1 cellular context compared by ENCODE assay signal in the genomic region with DNA sequence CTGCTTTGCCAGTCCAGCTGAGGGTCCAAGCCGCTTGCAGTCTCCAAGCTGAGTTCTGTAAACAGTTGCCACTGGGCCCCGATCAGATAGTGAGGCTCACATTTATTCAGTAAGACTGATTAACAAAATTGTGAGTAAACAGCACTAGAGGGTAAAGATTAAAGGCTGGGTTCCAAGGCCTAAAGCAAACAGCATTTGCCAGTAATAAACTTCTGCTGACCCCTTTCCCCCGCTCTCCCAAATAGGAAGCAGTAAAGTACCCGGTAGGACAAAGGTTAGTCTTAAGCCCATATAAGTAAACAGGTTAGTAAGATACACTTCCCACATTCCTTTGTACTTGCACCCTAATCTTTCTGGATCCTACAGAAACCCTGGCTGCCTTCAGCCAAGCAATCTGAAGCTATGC.
TF ChIP-seq lines count a peak whose summit lies in the region.

No MANE protein-coding gene starts in this region.

TF ChIP-seq in HepG2, 621 proteins besides CTCF, POLR2A, EP300 and RAD21 (continued from another document and continues in another):
- TF ChIP-seq, protein P1, sequence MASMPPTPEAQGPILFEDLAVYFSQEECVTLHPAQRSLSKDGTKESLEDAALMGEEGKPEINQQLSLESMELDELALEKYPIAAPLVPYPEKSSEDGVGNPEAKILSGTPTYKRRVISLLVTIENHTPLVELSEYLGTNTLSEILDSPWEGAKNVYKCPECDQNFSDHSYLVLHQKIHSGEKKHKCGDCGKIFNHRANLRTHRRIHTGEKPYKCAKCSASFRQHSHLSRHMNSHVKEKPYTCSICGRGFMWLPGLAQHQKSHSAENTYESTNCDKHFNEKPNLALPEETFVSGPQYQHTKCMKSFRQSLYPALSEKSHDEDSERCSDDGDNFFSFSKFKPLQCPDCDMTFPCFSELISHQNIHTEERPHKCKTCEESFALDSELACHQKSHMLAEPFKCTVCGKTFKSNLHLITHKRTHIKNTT (CRISPR knock-in tag; IDR thresholded peaks at IDR 0.05): no peak
- TF ChIP-seq ZNF562 (CRISPR knock-in tag; IDR thresholded peaks at IDR 0.05; ENCODE audit: borderline replicate concordance): no peak
- 0 out of 2 replicates have a peak, but pooled peaks have one; percentile 53 for TF ChIP-seq KDM4B (CRISPR knock-in tag; IDR thresholded peaks at IDR 0.05)
- TF ChIP-seq TBX2 (CRISPR knock-in tag; IDR thresholded peaks at IDR 0.05; ENCODE audit: borderline replicate concordance): peak; percentile 94
- 0 out of 2 replicates have a peak, but pooled peaks have one; percentile 23 for TF ChIP-seq ZFX (CRISPR knock-in tag; IDR thresholded peaks at IDR 0.05; ENCODE audit: low read depth)
- TF ChIP-seq RFX3 (CRISPR knock-in tag; IDR thresholded peaks at IDR 0.05): no peak
- peak; percentile 85 for TF ChIP-seq FOXA1 (IDR thresholded peaks at IDR 0.05)
- TF ChIP-seq FOXA1 (CRISPR knock-in tag; IDR thresholded peaks at IDR 0.05): peak; percentile 92
- TF ChIP-seq RFX5 (IDR thresholded peaks at IDR 0.05; ENCODE audit: low read depth, low read length): no peak
- TF ChIP-seq, protein P2, sequence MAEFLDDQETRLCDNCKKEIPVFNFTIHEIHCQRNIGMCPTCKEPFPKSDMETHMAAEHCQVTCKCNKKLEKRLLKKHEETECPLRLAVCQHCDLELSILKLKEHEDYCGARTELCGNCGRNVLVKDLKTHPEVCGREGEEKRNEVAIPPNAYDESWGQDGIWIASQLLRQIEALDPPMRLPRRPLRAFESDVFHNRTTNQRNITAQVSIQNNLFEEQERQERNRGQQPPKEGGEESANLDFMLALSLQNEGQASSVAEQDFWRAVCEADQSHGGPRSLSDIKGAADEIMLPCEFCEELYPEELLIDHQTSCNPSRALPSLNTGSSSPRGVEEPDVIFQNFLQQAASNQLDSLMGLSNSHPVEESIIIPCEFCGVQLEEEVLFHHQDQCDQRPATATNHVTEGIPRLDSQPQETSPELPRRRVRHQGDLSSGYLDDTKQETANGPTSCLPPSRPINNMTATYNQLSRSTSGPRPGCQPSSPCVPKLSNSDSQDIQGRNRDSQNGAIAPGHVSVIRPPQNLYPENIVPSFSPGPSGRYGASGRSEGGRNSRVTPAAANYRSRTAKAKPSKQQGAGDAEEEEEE (CRISPR knock-in tag; IDR thresholded peaks at IDR 0.05; ENCODE audit: borderline replicate concordance): no peak
- TF ChIP-seq, protein P3, sequence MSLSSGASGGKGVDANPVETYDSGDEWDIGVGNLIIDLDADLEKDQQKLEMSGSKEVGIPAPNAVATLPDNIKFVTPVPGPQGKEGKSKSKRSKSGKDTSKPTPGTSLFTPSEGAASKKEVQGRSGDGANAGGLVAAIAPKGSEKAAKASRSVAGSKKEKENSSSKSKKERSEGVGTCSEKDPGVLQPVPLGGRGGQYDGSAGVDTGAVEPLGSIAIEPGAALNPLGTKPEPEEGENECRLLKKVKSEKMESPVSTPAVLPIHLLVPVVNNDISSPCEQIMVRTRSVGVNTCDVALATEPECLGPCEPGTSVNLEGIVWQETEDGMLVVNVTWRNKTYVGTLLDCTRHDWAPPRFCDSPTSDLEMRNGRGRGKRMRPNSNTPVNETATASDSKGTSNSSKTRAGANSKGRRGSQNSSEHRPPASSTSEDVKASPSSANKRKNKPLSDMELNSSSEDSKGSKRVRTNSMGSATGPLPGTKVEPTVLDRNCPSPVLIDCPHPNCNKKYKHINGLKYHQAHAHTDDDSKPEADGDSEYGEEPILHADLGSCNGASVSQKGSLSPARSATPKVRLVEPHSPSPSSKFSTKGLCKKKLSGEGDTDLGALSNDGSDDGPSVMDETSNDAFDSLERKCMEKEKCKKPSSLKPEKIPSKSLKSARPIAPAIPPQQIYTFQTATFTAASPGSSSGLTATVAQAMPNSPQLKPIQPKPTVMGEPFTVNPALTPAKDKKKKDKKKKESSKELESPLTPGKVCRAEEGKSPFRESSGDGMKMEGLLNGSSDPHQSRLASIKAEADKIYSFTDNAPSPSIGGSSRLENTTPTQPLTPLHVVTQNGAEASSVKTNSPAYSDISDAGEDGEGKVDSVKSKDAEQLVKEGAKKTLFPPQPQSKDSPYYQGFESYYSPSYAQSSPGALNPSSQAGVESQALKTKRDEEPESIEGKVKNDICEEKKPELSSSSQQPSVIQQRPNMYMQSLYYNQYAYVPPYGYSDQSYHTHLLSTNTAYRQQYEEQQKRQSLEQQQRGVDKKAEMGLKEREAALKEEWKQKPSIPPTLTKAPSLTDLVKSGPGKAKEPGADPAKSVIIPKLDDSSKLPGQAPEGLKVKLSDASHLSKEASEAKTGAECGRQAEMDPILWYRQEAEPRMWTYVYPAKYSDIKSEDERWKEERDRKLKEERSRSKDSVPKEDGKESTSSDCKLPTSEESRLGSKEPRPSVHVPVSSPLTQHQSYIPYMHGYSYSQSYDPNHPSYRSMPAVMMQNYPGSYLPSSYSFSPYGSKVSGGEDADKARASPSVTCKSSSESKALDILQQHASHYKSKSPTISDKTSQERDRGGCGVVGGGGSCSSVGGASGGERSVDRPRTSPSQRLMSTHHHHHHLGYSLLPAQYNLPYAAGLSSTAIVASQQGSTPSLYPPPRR (CRISPR knock-in tag; IDR thresholded peaks at IDR 0.05; ENCODE audit: borderline replicate concordance): peak; percentile 95
- TF ChIP-seq ZNF567 (CRISPR knock-in tag; IDR thresholded peaks at IDR 0.05; ENCODE audit: borderline replicate concordance): no peak
- TF ChIP-seq SSRP1 (CRISPR knock-in tag; IDR thresholded peaks at IDR 0.05): no peak
- TF ChIP-seq, protein P4, sequence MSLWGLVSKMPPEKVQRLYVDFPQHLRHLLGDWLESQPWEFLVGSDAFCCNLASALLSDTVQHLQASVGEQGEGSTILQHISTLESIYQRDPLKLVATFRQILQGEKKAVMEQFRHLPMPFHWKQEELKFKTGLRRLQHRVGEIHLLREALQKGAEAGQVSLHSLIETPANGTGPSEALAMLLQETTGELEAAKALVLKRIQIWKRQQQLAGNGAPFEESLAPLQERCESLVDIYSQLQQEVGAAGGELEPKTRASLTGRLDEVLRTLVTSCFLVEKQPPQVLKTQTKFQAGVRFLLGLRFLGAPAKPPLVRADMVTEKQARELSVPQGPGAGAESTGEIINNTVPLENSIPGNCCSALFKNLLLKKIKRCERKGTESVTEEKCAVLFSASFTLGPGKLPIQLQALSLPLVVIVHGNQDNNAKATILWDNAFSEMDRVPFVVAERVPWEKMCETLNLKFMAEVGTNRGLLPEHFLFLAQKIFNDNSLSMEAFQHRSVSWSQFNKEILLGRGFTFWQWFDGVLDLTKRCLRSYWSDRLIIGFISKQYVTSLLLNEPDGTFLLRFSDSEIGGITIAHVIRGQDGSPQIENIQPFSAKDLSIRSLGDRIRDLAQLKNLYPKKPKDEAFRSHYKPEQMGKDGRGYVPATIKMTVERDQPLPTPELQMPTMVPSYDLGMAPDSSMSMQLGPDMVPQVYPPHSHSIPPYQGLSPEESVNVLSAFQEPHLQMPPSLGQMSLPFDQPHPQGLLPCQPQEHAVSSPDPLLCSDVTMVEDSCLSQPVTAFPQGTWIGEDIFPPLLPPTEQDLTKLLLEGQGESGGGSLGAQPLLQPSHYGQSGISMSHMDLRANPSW (CRISPR knock-in tag; IDR thresholded peaks at IDR 0.05; ENCODE audit: borderline replicate concordance): peak; percentile 86; the same call in 1 of the 2 replicates
- TF ChIP-seq HMG20A (CRISPR knock-in tag; IDR thresholded peaks at IDR 0.05; ENCODE audit: borderline replicate concordance): peak; percentile 88
- no peak; the same call in 1 of the 2 replicates for TF ChIP-seq ZNF749 (CRISPR knock-in tag; IDR thresholded peaks at IDR 0.05; ENCODE audit: borderline replicate concordance)
- TF ChIP-seq, protein P5, sequence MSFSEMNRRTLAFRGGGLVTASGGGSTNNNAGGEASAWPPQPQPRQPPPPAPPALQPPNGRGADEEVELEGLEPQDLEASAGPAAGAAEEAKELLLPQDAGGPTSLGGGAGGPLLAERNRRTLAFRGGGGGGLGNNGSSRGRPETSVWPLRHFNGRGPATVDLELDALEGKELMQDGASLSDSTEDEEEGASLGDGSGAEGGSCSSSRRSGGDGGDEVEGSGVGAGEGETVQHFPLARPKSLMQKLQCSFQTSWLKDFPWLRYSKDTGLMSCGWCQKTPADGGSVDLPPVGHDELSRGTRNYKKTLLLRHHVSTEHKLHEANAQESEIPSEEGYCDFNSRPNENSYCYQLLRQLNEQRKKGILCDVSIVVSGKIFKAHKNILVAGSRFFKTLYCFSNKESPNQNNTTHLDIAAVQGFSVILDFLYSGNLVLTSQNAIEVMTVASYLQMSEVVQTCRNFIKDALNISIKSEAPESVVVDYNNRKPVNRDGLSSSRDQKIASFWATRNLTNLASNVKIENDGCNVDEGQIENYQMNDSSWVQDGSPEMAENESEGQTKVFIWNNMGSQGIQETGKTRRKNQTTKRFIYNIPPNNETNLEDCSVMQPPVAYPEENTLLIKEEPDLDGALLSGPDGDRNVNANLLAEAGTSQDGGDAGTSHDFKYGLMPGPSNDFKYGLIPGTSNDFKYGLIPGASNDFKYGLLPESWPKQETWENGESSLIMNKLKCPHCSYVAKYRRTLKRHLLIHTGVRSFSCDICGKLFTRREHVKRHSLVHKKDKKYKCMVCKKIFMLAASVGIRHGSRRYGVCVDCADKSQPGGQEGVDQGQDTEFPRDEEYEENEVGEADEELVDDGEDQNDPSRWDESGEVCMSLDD (CRISPR knock-in tag; IDR thresholded peaks at IDR 0.05; ENCODE audit: borderline replicate concordance): peak; percentile 57; the same call in 1 of the 2 replicates
- peak; percentile 73 for TF ChIP-seq THAP11 (CRISPR knock-in tag; IDR thresholded peaks at IDR 0.05)
- peak; percentile 60 for TF ChIP-seq RCOR2 (CRISPR knock-in tag; IDR thresholded peaks at IDR 0.05)
- no peak for TF ChIP-seq ZNF703 (CRISPR knock-in tag; IDR thresholded peaks at IDR 0.05; ENCODE audit: borderline replicate concordance)
- TF ChIP-seq ZNF274 (CRISPR knock-in tag; IDR thresholded peaks at IDR 0.05): no peak
- peak; percentile 54 for TF ChIP-seq SAP130 (CRISPR knock-in tag; IDR thresholded peaks at IDR 0.05; ENCODE audit: low read depth)
- TF ChIP-seq SMARCE1 (IDR thresholded peaks at IDR 0.05; ENCODE audit: borderline replicate concordance): no peak
- peak; percentile 89 for TF ChIP-seq REPIN1 (CRISPR knock-in tag; IDR thresholded peaks at IDR 0.05; ENCODE audit: borderline replicate concordance, low read depth)
- TF ChIP-seq, protein P6, sequence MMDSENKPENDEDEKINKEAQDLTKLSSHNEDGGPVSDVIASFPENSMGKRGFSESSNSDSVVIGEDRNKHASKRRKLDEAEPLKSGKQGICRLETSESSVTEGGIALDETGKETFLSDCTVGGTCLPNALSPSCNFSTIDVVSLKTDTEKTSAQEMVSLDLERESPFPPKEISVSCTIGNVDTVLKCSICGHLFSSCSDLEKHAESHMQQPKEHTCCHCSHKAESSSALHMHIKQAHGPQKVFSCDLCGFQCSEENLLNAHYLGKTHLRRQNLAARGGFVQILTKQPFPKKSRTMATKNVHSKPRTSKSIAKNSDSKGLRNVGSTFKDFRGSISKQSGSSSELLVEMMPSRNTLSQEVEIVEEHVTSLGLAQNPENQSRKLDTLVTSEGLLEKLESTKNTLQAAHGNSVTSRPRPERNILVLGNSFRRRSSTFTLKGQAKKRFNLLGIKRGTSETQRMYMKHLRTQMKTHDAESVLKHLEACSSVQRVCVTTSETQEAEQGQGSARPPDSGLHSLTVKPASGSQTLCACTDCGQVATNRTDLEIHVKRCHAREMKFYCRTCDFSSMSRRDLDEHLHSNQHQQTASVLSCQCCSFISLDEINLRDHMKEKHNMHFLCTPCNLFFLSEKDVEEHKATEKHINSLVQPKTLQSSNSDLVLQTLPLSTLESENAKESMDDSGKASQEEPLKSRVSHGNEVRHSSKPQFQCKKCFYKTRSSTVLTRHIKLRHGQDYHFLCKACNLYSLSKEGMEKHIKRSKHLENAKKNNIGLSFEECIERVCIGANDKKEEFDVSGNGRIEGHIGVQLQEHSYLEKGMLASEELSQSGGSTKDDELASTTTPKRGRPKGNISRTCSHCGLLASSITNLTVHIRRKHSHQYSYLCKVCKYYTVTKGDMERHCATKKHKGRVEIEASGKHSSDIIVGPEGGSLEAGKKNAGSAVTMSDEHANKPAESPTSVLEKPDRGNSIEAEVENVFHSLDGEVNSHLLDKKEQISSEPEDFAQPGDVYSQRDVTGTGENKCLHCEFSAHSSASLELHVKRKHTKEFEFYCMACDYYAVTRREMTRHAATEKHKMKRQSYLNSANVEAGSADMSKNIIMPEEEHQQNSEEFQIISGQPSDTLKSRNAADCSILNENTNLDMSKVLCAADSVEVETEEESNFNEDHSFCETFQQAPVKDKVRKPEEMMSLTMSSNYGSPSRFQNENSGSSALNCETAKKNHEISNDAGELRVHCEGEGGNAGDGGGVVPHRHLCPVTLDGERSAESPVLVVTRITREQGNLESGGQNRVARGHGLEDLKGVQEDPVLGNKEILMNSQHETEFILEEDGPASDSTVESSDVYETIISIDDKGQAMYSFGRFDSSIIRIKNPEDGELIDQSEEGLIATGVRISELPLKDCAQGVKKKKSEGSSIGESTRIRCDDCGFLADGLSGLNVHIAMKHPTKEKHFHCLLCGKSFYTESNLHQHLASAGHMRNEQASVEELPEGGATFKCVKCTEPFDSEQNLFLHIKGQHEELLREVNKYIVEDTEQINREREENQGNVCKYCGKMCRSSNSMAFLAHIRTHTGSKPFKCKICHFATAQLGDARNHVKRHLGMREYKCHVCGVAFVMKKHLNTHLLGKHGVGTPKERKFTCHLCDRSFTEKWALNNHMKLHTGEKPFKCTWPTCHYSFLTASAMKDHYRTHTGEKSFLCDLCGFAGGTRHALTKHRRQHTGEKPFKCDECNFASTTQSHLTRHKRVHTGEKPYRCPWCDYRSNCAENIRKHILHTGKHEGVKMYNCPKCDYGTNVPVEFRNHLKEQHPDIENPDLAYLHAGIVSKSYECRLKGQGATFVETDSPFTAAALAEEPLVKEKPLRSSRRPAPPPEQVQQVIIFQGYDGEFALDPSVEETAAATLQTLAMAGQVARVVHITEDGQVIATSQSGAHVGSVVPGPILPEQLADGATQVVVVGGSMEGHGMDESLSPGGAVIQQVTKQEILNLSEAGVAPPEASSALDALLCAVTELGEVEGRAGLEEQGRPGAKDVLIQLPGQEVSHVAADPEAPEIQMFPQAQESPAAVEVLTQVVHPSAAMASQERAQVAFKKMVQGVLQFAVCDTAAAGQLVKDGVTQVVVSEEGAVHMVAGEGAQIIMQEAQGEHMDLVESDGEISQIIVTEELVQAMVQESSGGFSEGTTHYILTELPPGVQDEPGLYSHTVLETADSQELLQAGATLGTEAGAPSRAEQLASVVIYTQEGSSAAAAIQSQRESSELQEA (CRISPR knock-in tag; IDR thresholded peaks at IDR 0.05; ENCODE audit: not compliant biosample characterization): no peak
- TF ChIP-seq MEF2D (CRISPR knock-in tag; IDR thresholded peaks at IDR 0.05): peak; percentile 95
- TF ChIP-seq ZFP36L2 (CRISPR knock-in tag; IDR thresholded peaks at IDR 0.05): no peak
- TF ChIP-seq ZSCAN29 (CRISPR knock-in tag; conservative IDR thresholded peaks at IDR 0.05): no peak
- peak; percentile 98 for TF ChIP-seq HNF4G (IDR thresholded peaks at IDR 0.05; ENCODE audit: borderline replicate concordance, low read depth, low read length)
- TF ChIP-seq HNF4G (CRISPR knock-in tag; IDR thresholded peaks at IDR 0.05; ENCODE audit: borderline replicate concordance, low read depth): peak; percentile 93; the same call in 1 of the 2 replicates
- TF ChIP-seq ZNF335 (CRISPR knock-in tag; IDR thresholded peaks at IDR 0.05): no peak
- TF ChIP-seq ZNF235 (CRISPR knock-in tag; IDR thresholded peaks at IDR 0.05; ENCODE audit: borderline replicate concordance): no peak
- TF ChIP-seq MBD4 (IDR thresholded peaks at IDR 0.05; ENCODE audit: borderline replicate concordance, low read length): peak; percentile 76; the same call in 1 of the 2 replicates
- TF ChIP-seq SIX1 (CRISPR knock-in tag; IDR thresholded peaks at IDR 0.05; ENCODE audit: borderline replicate concordance): peak; percentile 75; the same call in 1 of the 2 replicates
